13 cellular contexts compared by ENCODE assay signal in the genomic region with DNA sequence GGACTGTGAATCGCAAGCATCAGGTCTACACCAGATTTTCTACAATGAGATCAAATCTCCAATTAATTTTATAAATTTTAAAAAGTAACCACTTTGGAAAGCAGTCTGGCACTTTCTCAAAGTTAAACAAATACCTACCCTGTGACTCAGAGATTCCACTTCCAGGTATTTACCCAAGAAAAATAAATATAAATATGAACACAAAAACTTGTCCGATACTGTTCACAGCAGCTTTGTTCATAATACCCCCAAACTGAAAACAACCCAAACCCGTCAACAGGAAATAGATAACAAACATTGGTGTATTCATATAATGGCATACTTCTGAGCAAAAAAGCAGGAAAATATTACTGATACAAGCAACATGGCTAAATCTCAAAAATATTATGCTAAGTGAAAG. TPM values are rescaled to one million over a fixed set of nuclear protein-coding genes. Genes with fewer than 3 reads are reported as not detected.
A peak's percentile ranks its signal among the peaks of the same experiment; 100 is the strongest.
DNase-seq lines count a peak whose midpoint lies in the region; ATAC-seq and TF ChIP-seq lines count a peak whose summit lies in the region.
"Had no signal": no experiment of that assay in that cellular context is flagged by ENCODE, and none has a peak within 500 bp of the region (broad histone marks: within the 10 kb centered on the region; RNA-seq: fewer than 3 reads in every experiment).

No MANE protein-coding gene starts in this region.

- H3K9ac ChIP-seq in liver (ENCODE audit: low read depth in 1 of 2, low read length in 2 of 2), result peak overlapping the region in 1 of 2 donors; percentile 91
- H3K9ac ChIP-seq: KMS-11 had no signal

- H3K27me3 ChIP-seq in liver (ENCODE audit: control insufficient read depth in 4 of 4, insufficient read depth in 4 of 4, low read length in 3 of 4), result no peaks in the 10 kb centered on the region
- no peaks in the 10 kb centered on the region for H3K27me3 ChIP-seq in thoracic aorta (replicated peaks; ENCODE audit: insufficient read depth)

- CTCF ChIA-PET in MCF 10A (lab: Yijun Ruan, JAX), result interaction anchor here (0.7 to 1.8 kb wide), 5 partner anchors 11 to 273 kb away, joined by 3 to 7 read pairs (median 4); no protein-coding TSS in a partner anchor
- CTCF ChIA-PET in activated CD8-positive, alpha-beta T cell treated with anti-CD3 and anti-CD28 coated beads, Interleukin-2, amount 10 ng/mL, durations not matched to agents 7 days and 5 days (lab: Charles Lee), result interaction anchor here (0.9 to 2.9 kb wide), 4 partner anchors 16 to 115 kb away, joined by 3 to 9 read pairs (median 4); no protein-coding TSS in a partner anchor

- H3K9me3 Mint-ChIP-seq in MCF 10A (ENCODE audit: unreplicated experiment), result no peaks in the 10 kb centered on the region
- no peaks in the 10 kb centered on the region for H3K9me3 Mint-ChIP-seq in activated CD8-positive, alpha-beta T cell treated with anti-CD3 and anti-CD28 coated beads, Interleukin-2, amount 10 ng/mL, durations not matched to agents 7 days and 5 days (ENCODE audit: insufficient read depth)

- intact Hi-C loops in MCF 10A (cut with micrococcal nuclease) (no loop called here), left ventricle myocardium superior (cut with micrococcal nuclease) (no loop called here)

- no peaks in the 10 kb centered on the region for H3K27me3 Mint-ChIP-seq in MCF 10A (ENCODE audit: insufficient read depth, unreplicated experiment)
- no peaks in the 10 kb centered on the region for H3K27me3 Mint-ChIP-seq in activated CD8-positive, alpha-beta T cell treated with anti-CD3 and anti-CD28 coated beads, Interleukin-2, amount 10 ng/mL, durations not matched to agents 7 days and 5 days (ENCODE audit: low read depth)

- peaks cover 64% of the 10 kb centered on the region for H3K4me1 Mint-ChIP-seq in MCF 10A (ENCODE audit: insufficient read depth, unreplicated experiment)
- peaks cover 26% of the 10 kb centered on the region for H3K4me1 Mint-ChIP-seq in activated CD8-positive, alpha-beta T cell treated with anti-CD3 and anti-CD28 coated beads, Interleukin-2, amount 10 ng/mL, durations not matched to agents 7 days and 5 days (ENCODE audit: low read depth)

- H3K36me3 Mint-ChIP-seq in MCF 10A (ENCODE audit: insufficient read depth, unreplicated experiment), result peaks cover 35% of the 10 kb centered on the region
- peaks cover 22% of the 10 kb centered on the region for H3K36me3 Mint-ChIP-seq in activated CD8-positive, alpha-beta T cell treated with anti-CD3 and anti-CD28 coated beads, Interleukin-2, amount 10 ng/mL, durations not matched to agents 7 days and 5 days (ENCODE audit: low read depth)

- H3K4me3 ChIP-seq in LNCaP clone FGC (ENCODE audit: low read depth, low read length) (peak overlapping the region; percentile 17; the same call in 1 of the 2 replicates), liver (ENCODE audit: low read depth in 1 of 3, low read length in 3 of 3) (no peak overlapping the region), thoracic aorta (peak overlapping the region; percentile 13)
- H3K4me3 ChIP-seq: GM12878 had no signal

- DNase-seq in LNCaP clone FGC (ENCODE audit: low read depth), result no peak
- peak; percentile 41 for DNase-seq in MCF 10A (ENCODE audit: unreplicated experiment)
- no peak for DNase-seq in thoracic aorta (ENCODE audit: low spot score)
- DNase-seq in activated CD8-positive, alpha-beta T cell treated with anti-CD3 and anti-CD28 coated beads, Interleukin-2, amount 10 ng/mL, durations not matched to agents 7 days and 5 days, result no peak
- DNase-seq in left ventricle myocardium superior, result no peak
- DNase-seq: amniotic stem cell; NCI-H2171; stimulated activated CD8-positive, alpha-beta memory T cell treated with anti-CD3 and anti-CD28 coated beads, Interleukin-4, amount 100 ng/mL, for 48 hours; T-helper 2 cell had no signal

- no peaks in the 10 kb centered on the region for H3K9me3 ChIP-seq in liver (ENCODE audit: control insufficient read depth in 4 of 4, low read length in 3 of 4)
- H3K9me3 ChIP-seq in thoracic aorta, result no peaks in the 10 kb centered on the region

- 38% methylated on average over 3 of the region's 3 CpGs for WGBS in liver

- no peak for TF ChIP-seq RAD21 in liver (IDR thresholded peaks at IDR 0.05)

- POLR2A ChIA-PET in MCF 10A (lab: Yijun Ruan, JAX), result interaction anchor here (0.7 to 10.7 kb wide), 10 partner anchors 9 to 614 kb away, joined by 3 to 336 read pairs (median 4); partner anchors contain the start of genes GSE1, KIAA0513 and ZDHHC7
- POLR2A ChIA-PET in activated CD8-positive, alpha-beta T cell treated with anti-CD3 and anti-CD28 coated beads, Interleukin-2, amount 10 ng/mL, durations not matched to agents 7 days and 5 days (lab: Charles Lee), result no interaction called here

- H3K36me3 ChIP-seq in liver (ENCODE audit: control insufficient read depth in 4 of 4, insufficient read depth in 3 of 4, low read depth in 1 of 4, low read length in 3 of 4) (peaks cover 0 to 13% (median 8%) of the 10 kb centered on the region in 4 donors), thoracic aorta (no peaks in the 10 kb centered on the region)

- H3K27ac ChIP-seq in liver (ENCODE audit: low read depth in 1 of 2, low read length in 2 of 2) (peak overlapping the region; percentile 80), thoracic aorta (peak overlapping the region; percentile 67 to 97)
- H3K27ac ChIP-seq: KMS-11 had no signal

- H3K4me3 Mint-ChIP-seq in MCF 10A (ENCODE audit: unreplicated experiment), result peak overlapping the region; percentile 48
- H3K4me3 Mint-ChIP-seq in activated CD8-positive, alpha-beta T cell treated with anti-CD3 and anti-CD28 coated beads, Interleukin-2, amount 10 ng/mL, durations not matched to agents 7 days and 5 days, result no peak overlapping the region

- peaks cover 14 to 45% (median 28%) of the 10 kb centered on the region in 4 donors for H3K4me1 ChIP-seq in liver (ENCODE audit: control insufficient read depth in 4 of 4, insufficient read depth in 4 of 4, low read length in 3 of 4)
- peaks cover 63 to 80% of the 10 kb centered on the region in 2 donors for H3K4me1 ChIP-seq in thoracic aorta (ENCODE audit: control insufficient read depth in 1 of 2, low read depth in 2 of 2)

- ATAC-seq in thoracic aorta (ENCODE audit: insufficient number of reproducible peaks, low FRiP score, low read depth), result no peak
- ATAC-seq in activated CD8-positive, alpha-beta T cell treated with anti-CD3 and anti-CD28 coated beads, Interleukin-2, amount 10 ng/mL, durations not matched to agents 7 days and 5 days, result no peak
- ATAC-seq in HG03354 (IDR thresholded peaks at IDR 0.05; ENCODE audit: poor library complexity, severe bottlenecking, unreplicated experiment), result no peak
- ATAC-seq in left ventricle myocardium superior, result no peak
- ATAC-seq: GM12878 had no signal

- BruUV-seq in MCF 10A (replicated peaks; lab: Mats Ljungman, UMichigan), result no TSS peak

- no peak for TF ChIP-seq CTCF in LNCaP clone FGC (IDR thresholded peaks at IDR 0.05; ENCODE audit: control insufficient read depth, extremely low read depth, insufficient read depth)
- TF ChIP-seq CTCF in MCF 10A (IDR thresholded peaks at IDR 0.05; ENCODE audit: unreplicated experiment), result no peak
- no peak for TF ChIP-seq CTCF in liver (IDR thresholded peaks at IDR 0.05; ENCODE audit: low read depth, low read length, missing input control)
- TF ChIP-seq CTCF in thoracic aorta (IDR thresholded peaks at IDR 0.05), result no peak

- peak overlapping the region; percentile 91 for H3K27ac Mint-ChIP-seq in MCF 10A (ENCODE audit: low read depth, unreplicated experiment)
- H3K27ac Mint-ChIP-seq in activated CD8-positive, alpha-beta T cell treated with anti-CD3 and anti-CD28 coated beads, Interleukin-2, amount 10 ng/mL, durations not matched to agents 7 days and 5 days, result no peak overlapping the region

TF ChIP-seq in liver, 16 proteins besides CTCF, POLR2A, EP300 and RAD21 (continues in another document):
- TF ChIP-seq FOXA1 (IDR thresholded peaks at IDR 0.05) (peak; percentile 60), EGR1 (IDR thresholded peaks at IDR 0.05; ENCODE audit: low read depth in 2 of 2) (peak in 1 of 2 donors; percentile 90), REST (IDR thresholded peaks at IDR 0.05) (no peak), RXRA (IDR thresholded peaks at IDR 0.05) (no peak), HNF4A (conservative IDR thresholded peaks at IDR 0.05) (peak in 1 of 2 donors; percentile 19), NR2F2 (IDR thresholded peaks at IDR 0.05) (no peak), FOXA2 (IDR thresholded peaks at IDR 0.05) (peak; percentile 89), JUND (IDR thresholded peaks at IDR 0.05) (peak; percentile 95 to 99)

RNA-seq across cellular contexts. Expression of gene ZDHHC7, which starts 12.1 kb away (rescaled TPM):
- total RNA-seq in MCF 10A (2022) (46.3 and 54.5 TPM in 2 replicates), liver (10 to 100 TPM; 14.5 to 14.9 TPM), thoracic aorta (10 to 100 TPM; 63.7 to 80.8 TPM), left ventricle myocardium superior (37.1 TPM)
- polyA plus RNA-seq in liver, result 1 to 10 TPM; 2.5 to 9.7 TPM
- total RNA-seq in activated CD8-positive, alpha-beta T cell treated with anti-CD3 and anti-CD28 coated beads, Interleukin-2, amount 10 ng/mL, durations not matched to agents 7 days and 5 days, result 10 to 100 TPM; 28.1 to 28.7 TPM

RNA-seq across cellular contexts. Expression of gene KIAA0513, which starts 28.4 kb away (rescaled TPM):
- total RNA-seq in MCF 10A (2022) (4.2 and 4.9 TPM in 2 replicates), liver (1 to 10 TPM; 3.9 to 5.9 TPM), thoracic aorta (10 to 100 TPM; 13.4 to 50.1 TPM), left ventricle myocardium superior (9.5 TPM)
- 1 to 10 TPM; 1.5 to 1.8 TPM for polyA plus RNA-seq in liver
- 1 to 10 TPM; 8.1 to 9.1 TPM for total RNA-seq in activated CD8-positive, alpha-beta T cell treated with anti-CD3 and anti-CD28 coated beads, Interleukin-2, amount 10 ng/mL, durations not matched to agents 7 days and 5 days

Comparison
In these comparisons a context has a peak if more than half of its experiments do, and no peak if none do; other contexts are left out.
1. H3K4me3 ChIP-seq: peak in LNCaP clone FGC (single experiment) and thoracic aorta (single experiment); none in liver (0 of 3).